In genomic region chr17:48908047-48908843, GRCh38 we compare ENCODE assay signal across 8 cellular contexts. TPM values are rescaled to one million over a fixed set of nuclear protein-coding genes. Genes with fewer than 3 reads are reported as not detected.
DNase-seq lines count a peak whose midpoint lies in the region; ATAC-seq and TF ChIP-seq lines count a peak whose summit lies in the region.

UBE2Z (plus strand) TSS chr17:48908407; CDS start chr17:48908504, 97 bp downstream.

- intact Hi-C loops in head of caudate nucleus (cut with DNase I), result loop anchor here (1.0 to 2.0 kb wide), 2 partner anchors 16 to 37 kb away; partner anchors contain the start of genes ATP5MC1 and SNF8
- intact Hi-C loops in ovary (cut with DNase I), result no loop called here
- intact Hi-C loops in thyroid gland (cut with DNase I), result no loop called here

- peak within 1 kb of the TSS; percentile 96 for H3K4me3 Mint-ChIP-seq in activated naive CD8-positive, alpha-beta T cell

- peaks cover 5% of the 10 kb centered on the region for H3K4me1 ChIP-seq in ovary (ENCODE audit: insufficient read depth)
- peaks cover 32 to 39% of the 10 kb centered on the region in 2 donors for H3K4me1 ChIP-seq in thyroid gland

- H3K9me3 Mint-ChIP-seq in activated naive CD8-positive, alpha-beta T cell (ENCODE audit: low read depth), result no peaks in the 10 kb centered on the region

- TF ChIP-seq CTCF in ovary (IDR thresholded peaks at IDR 0.05) (peak in 1 of 3 donors; percentile 18), thyroid gland (IDR thresholded peaks at IDR 0.05) (peak in 2 of 6 experiments; percentile 12 to 19)

- H3K36me3 ChIP-seq in ovary, result no peaks in the 10 kb centered on the region
- peaks cover 0 to 4% of the 10 kb centered on the region in 2 donors for H3K36me3 ChIP-seq in thyroid gland

- DNase-seq in NCI-H1092 treated with DMSO at 0.1 percent for 48 hours (lab: John Stamatoyannopoulos, UW), result peak; percentile 92
- DNase-seq in SKM-1 (lab: John Stamatoyannopoulos, UW; ENCODE audit: unreplicated experiment), result peak; percentile 71
- peak; percentile 83 to 98 (median 95) for DNase-seq in head of caudate nucleus
- DNase-seq in ovary, result peak; percentile 91 to 95 (median 93)
- peak; percentile 95 to 96 for DNase-seq in thyroid gland

- peak within 1 kb of the TSS; percentile 98 for H3K27ac Mint-ChIP-seq in activated naive CD8-positive, alpha-beta T cell

- no peaks in the 10 kb centered on the region for H3K27me3 ChIP-seq in ovary
- H3K27me3 ChIP-seq in thyroid gland, result no peaks in the 10 kb centered on the region

- no peaks in the 10 kb centered on the region for H3K27me3 Mint-ChIP-seq in activated naive CD8-positive, alpha-beta T cell

- TF ChIP-seq POLR2A in GM10847 (IDR thresholded peaks at IDR 0.05; ENCODE audit: extremely low read depth, insufficient read length) (peak; percentile 83), ovary (IDR thresholded peaks at IDR 0.05) (peak; percentile 81), thyroid gland (IDR thresholded peaks at IDR 0.05) (peak; percentile 34 to 83)

- peak; percentile 74 for ATAC-seq in HG02610 (IDR thresholded peaks at IDR 0.05; ENCODE audit: unreplicated experiment)

- H3K9me3 ChIP-seq in ovary, result no peaks in the 10 kb centered on the region
- H3K9me3 ChIP-seq in thyroid gland, result no peaks in the 10 kb centered on the region

- H3K27ac ChIP-seq in ovary, result peak within 1 kb of the TSS; percentile 59 to 89
- peak within 1 kb of the TSS; percentile 75 to 87 (median 85) for H3K27ac ChIP-seq in thyroid gland

- peaks cover 46% of the 10 kb centered on the region for H3K4me1 Mint-ChIP-seq in activated naive CD8-positive, alpha-beta T cell (ENCODE audit: low read depth)

- peak within 1 kb of the TSS; percentile 92 for H3K4me3 ChIP-seq in ovary
- peak within 1 kb of the TSS; percentile 33 to 73 (median 67) for H3K4me3 ChIP-seq in thyroid gland (replicated peaks in 1 of 3)

- TF ChIP-seq EP300 in ovary (IDR thresholded peaks at IDR 0.05), result no peak

- H3K36me3 Mint-ChIP-seq in activated naive CD8-positive, alpha-beta T cell, result peaks cover 12% of the 10 kb centered on the region

- WGBS in ovary, 3 donors, result 1 to 2% (median 1%) methylated on average over 29 to 81 of the region's 81 CpGs
- 3 to 4% methylated on average over 18 to 22 of the region's 81 CpGs for WGBS in thyroid gland, 2 donors

RNA-seq across cellular contexts. Expression of gene UBE2Z, which starts in this region (rescaled TPM):
- 10 to 100 TPM; 32.0 to 62.1 (median 58.2) TPM for total RNA-seq in ovary
- 10 to 100 TPM; 40.1 to 93.4 TPM for polyA plus RNA-seq in ovary
- 100 to 1,000 TPM in 2 of 4 donors, 10 to 100 TPM in 2; 80.9 to 103 (median 99.0) TPM for total RNA-seq in thyroid gland

Comparison
In these comparisons a context has a peak if more than half of its experiments do, and no peak if none do; other contexts are left out.
1. Peak in every context shown above with its lines: DNase-seq, ATAC-seq, H3K4me3 ChIP-seq and H3K27ac ChIP-seq.